Comparison of ENCODE assay signal across 8 cellular contexts in genomic region chr1:247330548-247331171, GRCh38. TPM values are rescaled to one million over a fixed set of nuclear protein-coding genes. Genes with fewer than 3 reads are reported as not detected.
DNase-seq lines count a peak whose midpoint lies in the region; ATAC-seq and TF ChIP-seq lines count a peak whose summit lies in the region.

No MANE protein-coding gene starts in this region.

- peak overlapping the region; percentile 89 for H3K9ac ChIP-seq in DND-41 (ENCODE audit: low read depth, low read length)

- peaks cover 52% of the 10 kb centered on the region for H3K79me2 ChIP-seq in DND-41 (ENCODE audit: insufficient read depth, low read length)

- intact Hi-C loops in activated T-helper 2 cell treated with anti-CD3 and anti-CD28 coated beads, Interferon-gamma antibody, Interleukin-2, Interleukin-4, amounts not matched to agents 10 μg/mL and 5 μg/mL and 100 μg/mL, durations not matched to agents 14 hours and 24 hours and 36 hours (cut with micrococcal nuclease), result loop anchor here (1.0 to 10.0 kb wide), 7 partner anchors 7 to 398 kb away; partner anchors contain the start of genes ZNF669 and ZNF670

- H2AFZ ChIP-seq in DND-41 (ENCODE audit: low read depth, low read length), result peak overlapping the region; percentile 88

- H3K27me3 Mint-ChIP-seq in activated T-helper 2 cell treated with anti-CD3 and anti-CD28 coated beads, Interferon-gamma antibody, Interleukin-2, Interleukin-4, amounts not matched to agents 10 μg/mL and 5 μg/mL and 100 μg/mL, durations not matched to agents 14 hours and 24 hours and 36 hours (ENCODE audit: low read depth), result no peaks in the 10 kb centered on the region
- no peaks in the 10 kb centered on the region for H3K27me3 Mint-ChIP-seq in type B pancreatic cell

- no peaks in the 10 kb centered on the region for H3K27me3 ChIP-seq in DND-41 (ENCODE audit: insufficient read depth, low read length, poor library complexity)

- peaks cover 29% of the 10 kb centered on the region for H3K4me1 Mint-ChIP-seq in activated T-helper 2 cell treated with anti-CD3 and anti-CD28 coated beads, Interferon-gamma antibody, Interleukin-2, Interleukin-4, amounts not matched to agents 10 μg/mL and 5 μg/mL and 100 μg/mL, durations not matched to agents 14 hours and 24 hours and 36 hours (ENCODE audit: low read depth)
- H3K4me1 Mint-ChIP-seq in type B pancreatic cell (ENCODE audit: unreplicated experiment), result peaks cover 34% of the 10 kb centered on the region

- peaks cover 28% of the 10 kb centered on the region for H4K20me1 ChIP-seq in DND-41 (ENCODE audit: insufficient read depth, low read length)

- peaks cover 55% of the 10 kb centered on the region for H3K36me3 ChIP-seq in DND-41 (ENCODE audit: insufficient read depth, low read length)

- DNase-seq in DND-41 (no peak), left kidney (ENCODE audit: low read depth, low spot score) (peak; percentile 56), type B pancreatic cell (ENCODE audit: extremely low spot score, unreplicated experiment) (no peak), NCI-H1048 (lab: John Stamatoyannopoulos, UW) (no peak), dedifferentiated amniotic fluid mesenchymal stem cell (ENCODE audit: extremely low spot score) (no peak)
- no peak for DNase-seq in activated T-helper 2 cell treated with anti-CD3 and anti-CD28 coated beads, Interferon-gamma antibody, Interleukin-2, Interleukin-4, amounts not matched to agents 10 μg/mL and 5 μg/mL and 100 μg/mL, durations not matched to agents 14 hours and 24 hours and 36 hours (ENCODE audit: low spot score)

- TF ChIP-seq CTCF in DND-41 (IDR thresholded peaks at IDR 0.05; ENCODE audit: borderline replicate concordance, extremely low read depth, low read length, poor library complexity, severe bottlenecking) (no peak), type B pancreatic cell (conservative IDR thresholded peaks at IDR 0.05) (no peak)

- H3K27ac Mint-ChIP-seq in activated T-helper 2 cell treated with anti-CD3 and anti-CD28 coated beads, Interferon-gamma antibody, Interleukin-2, Interleukin-4, amounts not matched to agents 10 μg/mL and 5 μg/mL and 100 μg/mL, durations not matched to agents 14 hours and 24 hours and 36 hours, result peak overlapping the region; percentile 91
- peak overlapping the region; percentile 78 for H3K27ac Mint-ChIP-seq in type B pancreatic cell

- H3K9me3 ChIP-seq in DND-41 (ENCODE audit: insufficient read depth, low read length, severe bottlenecking), result no peaks in the 10 kb centered on the region

- H3K27ac ChIP-seq in DND-41 (ENCODE audit: low read length), result peak overlapping the region; percentile 23; the same call in 1 of the 2 replicates

- ATAC-seq in DND-41 (ENCODE audit: insufficient read depth, low read depth), result no peak; the same call in 1 of the 3 replicates
- ATAC-seq in HG02678 (IDR thresholded peaks at IDR 0.05; ENCODE audit: unreplicated experiment), result peak; percentile 20
- ATAC-seq in GM18519 (IDR thresholded peaks at IDR 0.05; ENCODE audit: low FRiP score, unreplicated experiment), result no peak

- H3K4me1 ChIP-seq in DND-41 (ENCODE audit: insufficient read depth, low read length), result peaks cover 60% of the 10 kb centered on the region

- peaks cover 45% of the 10 kb centered on the region for H3K36me3 Mint-ChIP-seq in activated T-helper 2 cell treated with anti-CD3 and anti-CD28 coated beads, Interferon-gamma antibody, Interleukin-2, Interleukin-4, amounts not matched to agents 10 μg/mL and 5 μg/mL and 100 μg/mL, durations not matched to agents 14 hours and 24 hours and 36 hours (ENCODE audit: low read depth)
- H3K36me3 Mint-ChIP-seq in type B pancreatic cell, result peaks cover 18% of the 10 kb centered on the region

- H3K4me3 Mint-ChIP-seq in activated T-helper 2 cell treated with anti-CD3 and anti-CD28 coated beads, Interferon-gamma antibody, Interleukin-2, Interleukin-4, amounts not matched to agents 10 μg/mL and 5 μg/mL and 100 μg/mL, durations not matched to agents 14 hours and 24 hours and 36 hours (ENCODE audit: low read depth), result peak overlapping the region; percentile 90
- peak overlapping the region; percentile 95 for H3K4me3 Mint-ChIP-seq in type B pancreatic cell

- H3K9me3 Mint-ChIP-seq in activated T-helper 2 cell treated with anti-CD3 and anti-CD28 coated beads, Interferon-gamma antibody, Interleukin-2, Interleukin-4, amounts not matched to agents 10 μg/mL and 5 μg/mL and 100 μg/mL, durations not matched to agents 14 hours and 24 hours and 36 hours, result no peaks in the 10 kb centered on the region
- no peaks in the 10 kb centered on the region for H3K9me3 Mint-ChIP-seq in type B pancreatic cell

- peak overlapping the region; percentile 97 for H3K4me2 ChIP-seq in DND-41 (ENCODE audit: insufficient read depth, low read length)

- peak overlapping the region; percentile 70 to 81; a peak in 3 of 4 replicates for H3K4me3 ChIP-seq in DND-41 (ENCODE audit: low read depth in 1 of 2, low read length in 2 of 2)

RNA-seq across cellular contexts. Expression of gene ZNF496, which starts 1.0 kb away (rescaled TPM):
- 19.2 and 19.4 TPM in 2 replicates for total RNA-seq in activated T-helper 2 cell treated with anti-CD3 and anti-CD28 coated beads, Interferon-gamma antibody, Interleukin-2, Interleukin-4, amounts not matched to agents 10 μg/mL and 5 μg/mL and 100 μg/mL, durations not matched to agents 14 hours and 24 hours and 36 hours
- total RNA-seq in type B pancreatic cell (ENCODE audit: low replicate concordance), result 24.3 and 47.1 TPM in 2 replicates
